In the genomic region with DNA sequence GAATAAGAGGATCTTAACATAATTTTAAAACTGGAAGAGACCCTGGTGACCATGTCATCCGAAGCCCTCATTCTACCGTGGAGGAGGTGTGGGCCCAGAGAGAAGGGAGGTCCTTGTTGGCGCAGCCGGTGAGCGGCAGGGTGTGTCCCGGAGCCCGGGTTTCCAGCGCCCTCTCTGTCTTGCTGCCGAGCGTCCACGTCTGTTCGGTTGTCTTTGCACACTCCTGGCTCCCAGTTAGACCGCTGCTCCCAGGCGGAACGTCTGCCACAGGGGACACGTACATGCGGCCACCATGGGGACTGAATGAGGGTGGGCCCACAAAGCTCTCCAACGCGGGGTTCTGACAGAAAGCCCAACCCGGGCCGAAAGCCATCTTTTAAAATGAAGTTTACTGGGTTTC, we compare ENCODE assay signal across 18 cellular contexts. TPM values are rescaled to one million over a fixed set of nuclear protein-coding genes. Genes with fewer than 3 reads are reported as not detected.
DNase-seq lines count a peak whose midpoint lies in the region; ATAC-seq and TF ChIP-seq lines count a peak whose summit lies in the region.
"Had no signal": no experiment of that assay in that cellular context is flagged by ENCODE, and none has a peak within 500 bp of the region (broad histone marks: within the 10 kb centered on the region; RNA-seq: fewer than 3 reads in every experiment).

No MANE protein-coding gene starts in this region.

- H3K79me2 ChIP-seq in PC-9 (ENCODE audit: low read depth): peaks cover 21% of the 10 kb centered on the region

- H3K27me3 Mint-ChIP-seq in chondrocyte (ENCODE audit: low read depth) (peaks cover 21% of the 10 kb centered on the region), natural killer cell (ENCODE audit: low read depth in 2 of 2) (no peaks in the 10 kb centered on the region)

- no peaks in the 10 kb centered on the region for H3K27me3 ChIP-seq in PC-9 (ENCODE audit: insufficient read depth, low read depth)
- no peaks in the 10 kb centered on the region for H3K27me3 ChIP-seq in aorta (ENCODE audit: control insufficient read depth in 1 of 2, insufficient read depth in 2 of 2, low read length in 1 of 2)
- H3K27me3 ChIP-seq: BE2C had no signal

- 88% methylated on average over 21 of the region's 21 CpGs for WGBS in aorta, 2 donors

- no peaks in the 10 kb centered on the region for H4K20me1 ChIP-seq in PC-9 (ENCODE audit: insufficient read depth)

- H3K27ac Mint-ChIP-seq in chondrocyte (ENCODE audit: unreplicated experiment) (no peak overlapping the region), natural killer cell (peak overlapping the region; percentile 38 to 88)
- H3K27ac Mint-ChIP-seq: HFFc6 had no signal

- H3K36me3 ChIP-seq in PC-9 (ENCODE audit: low read depth) (no peaks in the 10 kb centered on the region), aorta (ENCODE audit: control insufficient read depth in 1 of 2, insufficient read depth in 2 of 2, low read length in 1 of 2) (no peaks in the 10 kb centered on the region)
- H3K36me3 ChIP-seq: BE2C had no signal

- H3K4me3 Mint-ChIP-seq in chondrocyte (ENCODE audit: unreplicated experiment) (no peak overlapping the region), natural killer cell (no peak overlapping the region)
- H3K4me3 Mint-ChIP-seq: CD4-positive, alpha-beta memory T cell; HFFc6 had no signal

- H3K27ac ChIP-seq in PC-9 (no peak overlapping the region), aorta (ENCODE audit: low read depth in 1 of 2, low read length in 2 of 2) (no peak overlapping the region)
- H3K27ac ChIP-seq: A549, C4-2B had no signal

- DNase-seq in PC-9: no peak
- peak; percentile 75 for DNase-seq in chondrocyte (ENCODE audit: low spot score)
- no peak for DNase-seq in natural killer cell
- peak; percentile 28 to 31 for DNase-seq in aorta
- DNase-seq in iPS-NIHi11 (ENCODE audit: low spot score): no peak
- no peak for DNase-seq in activated CD4-positive, alpha-beta T cell treated with anti-CD3 and anti-CD28 coated beads for 48 hours
- no peak for DNase-seq in KG1 (lab: John Stamatoyannopoulos, UW)
- DNase-seq: BE2C; CD4-positive, alpha-beta memory T cell; DND-41; GDM1; HCEC 1CT; HFFc6 had no signal

- H3K4me2 ChIP-seq in PC-9: peak overlapping the region; percentile 2; the same call in 1 of the 2 replicates
- H3K4me2 ChIP-seq: A549 had no signal

- no peak for ATAC-seq in natural killer cell
- ATAC-seq in aorta (ENCODE audit: low FRiP score): peak; percentile 19
- ATAC-seq: A549, HepG2 had no signal

- H3K36me3 Mint-ChIP-seq in chondrocyte (ENCODE audit: low read depth): no peaks in the 10 kb centered on the region
- no peaks in the 10 kb centered on the region for H3K36me3 Mint-ChIP-seq in natural killer cell
- H3K36me3 Mint-ChIP-seq: CD4-positive, alpha-beta memory T cell had no signal

- H3K9me3 ChIP-seq in PC-9 (ENCODE audit: insufficient read depth, low read depth) (no peaks in the 10 kb centered on the region), aorta (ENCODE audit: control insufficient read depth, low read length) (no peaks in the 10 kb centered on the region)
- H3K9me3 ChIP-seq: A549, BE2C had no signal

- TF ChIP-seq CTCF in PC-9 (conservative IDR thresholded peaks at IDR 0.05) (no peak), chondrocyte (IDR thresholded peaks at IDR 0.05) (no peak), natural killer cell (IDR thresholded peaks at IDR 0.05) (no peak)

- CTCF ChIA-PET in PC-9 (lab: Charles Lee): no interaction called here

- BruUV-seq in PC-9 (replicated peaks; lab: Mats Ljungman, UMichigan): TSS peak; percentile 3

- H2AFZ ChIP-seq in PC-9: no peak overlapping the region

- H3K9me3 Mint-ChIP-seq in chondrocyte (ENCODE audit: low read depth) (no peaks in the 10 kb centered on the region), natural killer cell (no peaks in the 10 kb centered on the region)
- H3K9me3 Mint-ChIP-seq: CD4-positive, alpha-beta memory T cell; HFFc6 had no signal

- intact Hi-C loops in PC-9 (cut with micrococcal nuclease; ENCODE audit: unreplicated experiment): no loop called here
- intact Hi-C loops in natural killer cell (cut with micrococcal nuclease): no loop called here
- intact Hi-C loops in aorta (cut with DNase I): no loop called here

- H3K4me1 Mint-ChIP-seq in chondrocyte (ENCODE audit: low read depth) (no peaks in the 10 kb centered on the region), natural killer cell (peaks cover 21 to 36% of the 10 kb centered on the region in 2 donors)
- H3K4me1 Mint-ChIP-seq: CD4-positive, alpha-beta memory T cell had no signal

- H3F3A ChIP-seq in PC-9 (ENCODE audit: insufficient read depth, low read depth): peaks cover 49% of the 10 kb centered on the region

- POLR2A ChIA-PET in PC-9 (lab: Charles Lee; ENCODE audit: unreplicated experiment): no interaction called here

- peaks cover 81% of the 10 kb centered on the region for H3K4me1 ChIP-seq in PC-9 (replicated peaks; ENCODE audit: insufficient read depth)
- no peaks in the 10 kb centered on the region for H3K4me1 ChIP-seq in aorta (ENCODE audit: control insufficient read depth in 1 of 2, insufficient read depth in 2 of 2, low read length in 2 of 2)
- H3K4me1 ChIP-seq: BE2C had no signal

- no peaks in the 10 kb centered on the region for H3K9me2 ChIP-seq in PC-9 (ENCODE audit: insufficient read depth)

- no peak overlapping the region for H3K4me3 ChIP-seq in PC-9
- H3K4me3 ChIP-seq in aorta (ENCODE audit: low read length in 2 of 2): no peak overlapping the region
- H3K4me3 ChIP-seq: A549 had no signal

RNA-seq across cellular contexts. Expression of gene MUC4, which starts 6.6 kb away (rescaled TPM):
- 63.7 and 84.4 TPM in 2 replicates for total RNA-seq in PC-9 (2021)
- not detected in 3 replicates for total RNA-seq in chondrocyte
- 1 to 10 TPM in 1 of 3 donors, under 1 TPM in 2; 0.05 to 1.7 (median 0.38) TPM for total RNA-seq in natural killer cell
- under 1 TPM in 1 of 2 donors, not detected in 1; 0.06 TPM for total RNA-seq in aorta
- under 1 TPM; 0.08 to 0.25 TPM for polyA plus RNA-seq in aorta
- total RNA-seq: CD4-positive, alpha-beta memory T cell; H4; HepG2; HFFc6 had no signal
- polyA plus RNA-seq: AG04450; CD4-positive, alpha-beta memory T cell; HepG2 had no signal

Comparison
In these comparisons a context has a peak if more than half of its experiments do, and no peak if none do; other contexts are left out.
1. DNase-seq: peak in chondrocyte (single experiment) and aorta (2 of 2); none in PC-9 (0 of 2), natural killer cell (single experiment), iPS-NIHi11 (single experiment), activated CD4-positive, alpha-beta T cell treated with anti-CD3 and anti-CD28 coated beads for 48 hours (single experiment) and KG1 (single experiment).
2. RNA of gene MUC4, which starts 6.6 kb away (total RNA-seq): 63.7 to 84.4 TPM in PC-9; 0.05 to 1.7 TPM in natural killer cell, 0.06 TPM in aorta and not detected in chondrocyte; every median in the first group is over 10 times any median in the second.